8 cellular contexts compared by ENCODE assay signal in genomic region chr11:4187055-4187988, GRCh38.
DNase-seq lines count a peak whose midpoint lies in the region; ATAC-seq lines count a peak whose summit lies in the region.

No MANE protein-coding gene starts in this region.

- no peak overlapping the region for H3K27ac Mint-ChIP-seq in activated CD8-positive, alpha-beta T cell treated with anti-CD3 and anti-CD28 coated beads, Interleukin-2, amount 10 ng/mL, durations not matched to agents 7 days and 5 days

- POLR2A ChIA-PET in activated CD8-positive, alpha-beta T cell treated with anti-CD3 and anti-CD28 coated beads, Interleukin-2, amount 10 ng/mL, durations not matched to agents 7 days and 5 days (lab: Charles Lee), result interaction anchor here (1.7 kb wide), 1 partner anchor 206 kb away, joined by 6 read pairs; the partner anchor contains the start of gene TRIM21

- no peaks in the 10 kb centered on the region for H3K9me3 Mint-ChIP-seq in activated CD8-positive, alpha-beta T cell treated with anti-CD3 and anti-CD28 coated beads, Interleukin-2, amount 10 ng/mL, durations not matched to agents 7 days and 5 days (ENCODE audit: insufficient read depth)

- peak; percentile 95 for ATAC-seq in GM19395 (IDR thresholded peaks at IDR 0.05; ENCODE audit: unreplicated experiment)
- peak; percentile 96 for ATAC-seq in HG03520 (IDR thresholded peaks at IDR 0.05; ENCODE audit: unreplicated experiment)
- ATAC-seq in activated CD8-positive, alpha-beta T cell treated with anti-CD3 and anti-CD28 coated beads, Interleukin-2, amount 10 ng/mL, durations not matched to agents 7 days and 5 days, result peak; percentile 95

- H3K4me1 Mint-ChIP-seq in activated CD8-positive, alpha-beta T cell treated with anti-CD3 and anti-CD28 coated beads, Interleukin-2, amount 10 ng/mL, durations not matched to agents 7 days and 5 days (ENCODE audit: low read depth), result peaks cover 17% of the 10 kb centered on the region

- H3K27me3 Mint-ChIP-seq in activated CD8-positive, alpha-beta T cell treated with anti-CD3 and anti-CD28 coated beads, Interleukin-2, amount 10 ng/mL, durations not matched to agents 7 days and 5 days (ENCODE audit: low read depth), result peaks cover 7% of the 10 kb centered on the region

- H3K4me3 Mint-ChIP-seq in activated CD8-positive, alpha-beta T cell treated with anti-CD3 and anti-CD28 coated beads, Interleukin-2, amount 10 ng/mL, durations not matched to agents 7 days and 5 days, result peak overlapping the region; percentile 73

- no peaks in the 10 kb centered on the region for H3K36me3 Mint-ChIP-seq in activated CD8-positive, alpha-beta T cell treated with anti-CD3 and anti-CD28 coated beads, Interleukin-2, amount 10 ng/mL, durations not matched to agents 7 days and 5 days (ENCODE audit: low read depth)

- DNase-seq in CD1c-positive myeloid dendritic cell (ENCODE audit: extremely low spot score) (peak; percentile 91), NCI-H774 (lab: John Stamatoyannopoulos, UW) (peak; percentile 73), lung microvascular endothelial cell (ENCODE audit: low read depth in 2 of 2) (peak; percentile 72 to 78)
- peak; percentile 86 for DNase-seq in activated CD8-positive, alpha-beta T cell treated with anti-CD3 and anti-CD28 coated beads, Interleukin-2, amount 10 ng/mL, durations not matched to agents 7 days and 5 days
- peak; percentile 74 for DNase-seq in effector CD4-positive, alpha-beta T cell
- peak; percentile 44 to 87 (median 77) for DNase-seq in stimulated activated CD4-positive, alpha-beta T cell treated with anti-CD3 and anti-CD28 coated beads, TNF-alpha, amount 100 ng/mL, for 1 hour (ENCODE audit: low read depth in 3 of 3, low spot score in 1 of 3)

- CTCF ChIA-PET in activated CD8-positive, alpha-beta T cell treated with anti-CD3 and anti-CD28 coated beads, Interleukin-2, amount 10 ng/mL, durations not matched to agents 7 days and 5 days (lab: Charles Lee), result interaction anchor here (0.6 to 3.9 kb wide), 50 partner anchors 8 to 547 kb away, joined by 3 to 109 read pairs (median 4); partner anchors contain the start of genes OR51D1, OR52K1, OR52M1 and TRIM21

Comparison
In these comparisons a context has a peak if more than half of its experiments do, and no peak if none do; other contexts are left out.
1. Peak in every context shown above with its lines: DNase-seq and ATAC-seq.